ENCODE assay signal across 8 cellular contexts in the genomic region with DNA sequence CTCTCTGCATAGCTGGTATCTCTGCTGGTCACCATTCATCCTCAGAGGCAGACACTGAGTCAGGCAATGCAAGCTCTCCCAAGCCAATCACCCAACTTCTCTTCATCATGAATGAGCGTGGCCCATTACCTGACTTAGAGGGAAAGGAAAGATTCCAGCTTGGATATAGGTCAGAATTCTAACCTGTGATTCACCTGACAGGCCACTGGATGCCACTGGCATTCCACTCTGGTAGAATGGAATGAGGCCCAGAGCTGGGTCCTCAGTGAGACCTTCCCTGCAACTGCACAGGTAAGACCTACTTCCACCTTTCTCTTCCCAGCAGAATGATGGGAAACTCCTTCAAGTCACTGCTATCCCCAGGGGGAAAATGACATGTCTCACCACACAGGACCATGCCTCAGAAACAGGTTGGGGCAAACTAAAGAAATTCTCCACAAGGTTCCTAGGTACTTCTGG.
A peak's percentile ranks its signal among the peaks of the same experiment; 100 is the strongest.
DNase-seq lines count a peak whose midpoint lies in the region; ATAC-seq and TF ChIP-seq lines count a peak whose summit lies in the region.

No MANE protein-coding gene starts in this region.

- H3K4me1 ChIP-seq in gastrocnemius medialis = no peaks in the 10 kb centered on the region

- H3K4me3 Mint-ChIP-seq in Calu3 (ENCODE audit: low read depth, unreplicated experiment) = peak overlapping the region; percentile 9
- no peak overlapping the region for H3K4me3 Mint-ChIP-seq in activated CD4-positive, alpha-beta T cell treated with anti-CD3 and anti-CD28 coated beads, Interleukin-2, amount 10 ng/mL, durations not matched to agents 24 days and 14 days
- H3K4me3 Mint-ChIP-seq in type B pancreatic cell = no peak overlapping the region

- TF ChIP-seq POLR2A in gastrocnemius medialis (IDR thresholded peaks at IDR 0.05) = no peak

- H3K27ac Mint-ChIP-seq in Calu3 (ENCODE audit: unreplicated experiment) (peak overlapping the region; percentile 86), type B pancreatic cell (peak overlapping the region; percentile 82)
- no peak overlapping the region for H3K27ac Mint-ChIP-seq in activated CD4-positive, alpha-beta T cell treated with anti-CD3 and anti-CD28 coated beads, Interleukin-2, amount 10 ng/mL, durations not matched to agents 24 days and 14 days

- CTCF ChIA-PET in Calu3 (lab: Charles Lee) = interaction anchor here (0.6 to 1.6 kb wide), 8 partner anchors 15 to 248 kb away, joined by 3 to 12 read pairs (median 4); a partner anchor contains a TSS

- H3K9me3 ChIP-seq in gastrocnemius medialis = no peaks in the 10 kb centered on the region

- ATAC-seq in HG02884 (IDR thresholded peaks at IDR 0.05; ENCODE audit: unreplicated experiment) (no peak), gastrocnemius medialis (no peak), GM21381 (IDR thresholded peaks at IDR 0.05; ENCODE audit: unreplicated experiment) (no peak)

- no peak overlapping the region for H3K27ac ChIP-seq in gastrocnemius medialis

- H3K9me3 Mint-ChIP-seq in Calu3 (ENCODE audit: low read depth, unreplicated experiment) = no peaks in the 10 kb centered on the region
- H3K9me3 Mint-ChIP-seq in activated CD4-positive, alpha-beta T cell treated with anti-CD3 and anti-CD28 coated beads, Interleukin-2, amount 10 ng/mL, durations not matched to agents 24 days and 14 days = no peaks in the 10 kb centered on the region
- no peaks in the 10 kb centered on the region for H3K9me3 Mint-ChIP-seq in type B pancreatic cell

- no peak overlapping the region for H3K4me3 ChIP-seq in gastrocnemius medialis

- H3K27me3 ChIP-seq in gastrocnemius medialis = no peaks in the 10 kb centered on the region

- intact Hi-C loops in Calu3 (cut with micrococcal nuclease; ENCODE audit: unreplicated experiment) = loop anchor here (1.0 to 10.0 kb wide), 4 partner anchors 54 to 248 kb away; a partner anchor contains a TSS
- intact Hi-C loops in activated CD4-positive, alpha-beta T cell treated with anti-CD3 and anti-CD28 coated beads, Interleukin-2, amount 10 ng/mL, durations not matched to agents 24 days and 14 days (cut with micrococcal nuclease) = loop anchor here (1.0 kb wide), 1 partner anchor 248 kb away; no protein-coding TSS in a partner anchor
- intact Hi-C loops in gastrocnemius medialis (cut with DNase I; ENCODE audit: low total_unique reads) = no loop called here

- DNase-seq in Calu3 (peak; percentile 43), HK-2 (ENCODE audit: unreplicated experiment) (peak; percentile 57), iPS-NIHi11 (ENCODE audit: low spot score) (peak; percentile 60), type B pancreatic cell (ENCODE audit: extremely low spot score, unreplicated experiment) (no peak), gastrocnemius medialis (no peak)
- peak; percentile 67 for DNase-seq in activated CD4-positive, alpha-beta T cell treated with anti-CD3 and anti-CD28 coated beads, Interleukin-2, amount 10 ng/mL, durations not matched to agents 24 days and 14 days

- peaks cover 11% of the 10 kb centered on the region for H3K36me3 Mint-ChIP-seq in Calu3 (ENCODE audit: insufficient read depth, unreplicated experiment)
- peaks cover 4% of the 10 kb centered on the region for H3K36me3 Mint-ChIP-seq in activated CD4-positive, alpha-beta T cell treated with anti-CD3 and anti-CD28 coated beads, Interleukin-2, amount 10 ng/mL, durations not matched to agents 24 days and 14 days (ENCODE audit: low read depth)
- peaks cover 6% of the 10 kb centered on the region for H3K36me3 Mint-ChIP-seq in type B pancreatic cell

- in situ Hi-C loops in gastrocnemius medialis (cut with MboI; ENCODE audit: low sequenced_read_pairs in 4 of 4) = loop anchor here in 1 of 4 donors (25.0 kb wide), 2 partner anchors 99 to 101 kb away; no protein-coding TSS in a partner anchor

- TF ChIP-seq CTCF in Calu3 (IDR thresholded peaks at IDR 0.05; ENCODE audit: unreplicated experiment) = no peak
- peak; percentile 50 for TF ChIP-seq CTCF in type B pancreatic cell (conservative IDR thresholded peaks at IDR 0.05)
- peak in 2 of 5 experiments; percentile 12 to 28 for TF ChIP-seq CTCF in gastrocnemius medialis (IDR thresholded peaks at IDR 0.05 in 4 of 5, conservative IDR thresholded peaks at IDR 0.05 in 1 of 5)

- peaks cover 49% of the 10 kb centered on the region for H3K4me1 Mint-ChIP-seq in Calu3 (ENCODE audit: low read depth, unreplicated experiment)
- H3K4me1 Mint-ChIP-seq in activated CD4-positive, alpha-beta T cell treated with anti-CD3 and anti-CD28 coated beads, Interleukin-2, amount 10 ng/mL, durations not matched to agents 24 days and 14 days = no peaks in the 10 kb centered on the region
- H3K4me1 Mint-ChIP-seq in type B pancreatic cell (ENCODE audit: unreplicated experiment) = peaks cover 13% of the 10 kb centered on the region

- no peaks in the 10 kb centered on the region for H3K36me3 ChIP-seq in gastrocnemius medialis

- no TSS peak for BruUV-seq in Calu3 (replicated peaks; lab: Mats Ljungman, UMichigan)

- H3K27me3 Mint-ChIP-seq in Calu3 (ENCODE audit: unreplicated experiment) (no peaks in the 10 kb centered on the region), type B pancreatic cell (no peaks in the 10 kb centered on the region)
- H3K27me3 Mint-ChIP-seq in activated CD4-positive, alpha-beta T cell treated with anti-CD3 and anti-CD28 coated beads, Interleukin-2, amount 10 ng/mL, durations not matched to agents 24 days and 14 days = no peaks in the 10 kb centered on the region

Comparison
In these comparisons a context has a peak if more than half of its experiments do, and no peak if none do; other contexts are left out.
1. DNase-seq: peak in Calu3 (single experiment), HK-2 (single experiment), activated CD4-positive, alpha-beta T cell treated with anti-CD3 and anti-CD28 coated beads, Interleukin-2, amount 10 ng/mL, durations not matched to agents 24 days and 14 days (single experiment) and iPS-NIHi11 (single experiment); none in type B pancreatic cell (single experiment) and gastrocnemius medialis (0 of 2).